In the genomic region with DNA sequence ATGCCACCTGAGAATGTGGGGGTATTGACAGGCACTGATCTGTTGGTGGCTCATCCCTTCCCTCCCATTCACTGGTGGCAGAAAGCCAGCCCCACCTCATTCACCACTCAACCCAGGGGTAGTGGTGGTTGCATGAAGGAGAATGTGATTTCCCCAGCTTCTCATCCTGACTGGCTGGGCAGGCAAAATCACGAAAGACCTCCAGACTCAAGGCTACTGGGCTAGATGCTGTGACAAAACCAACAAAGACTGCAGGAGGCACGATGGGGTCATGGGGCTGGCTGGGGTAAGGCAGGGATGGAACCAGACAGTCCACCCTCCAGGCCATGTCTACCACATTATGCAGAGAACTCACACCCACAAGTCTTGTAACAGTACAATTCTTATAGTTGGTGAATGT, we compare ENCODE assay signal across 8 cellular contexts. TPM values are rescaled to one million over a fixed set of nuclear protein-coding genes. Genes with fewer than 3 reads are reported as not detected.
DNase-seq lines count a peak whose midpoint lies in the region; ATAC-seq and TF ChIP-seq lines count a peak whose summit lies in the region.

No MANE protein-coding gene starts in this region.

- BruUV-seq in MCF 10A (replicated peaks; lab: Mats Ljungman, UMichigan): no TSS peak

- H3K9ac ChIP-seq in neural cell (ENCODE audit: low read length): peak overlapping the region; percentile 36

- DNase-seq in activated naive CD4-positive, alpha-beta T cell treated with anti-CD3 and anti-CD28 coated beads, Interleukin-2, amount 10 ng/mL, durations not matched to agents 7 days and 5 days: peak; percentile 22
- no peak for DNase-seq in activated naive CD4-positive, alpha-beta T cell treated with anti-CD3 and anti-CD28 coated beads, Interleukin-2, amount 50 U/mL, for 16 hours
- DNase-seq in MCF 10A (ENCODE audit: unreplicated experiment) (no peak), HT-29 (ENCODE audit: low spot score) (no peak), DMS 273 (lab: John Stamatoyannopoulos, UW; ENCODE audit: unreplicated experiment) (no peak)
- DNase-seq in activated CD4-positive, alpha-beta T cell treated with anti-CD3 and anti-CD28 coated beads, Interleukin-2, amount 50 U/mL, for 1 hour: no peak

- peak overlapping the region; percentile 59 for H3K27ac ChIP-seq in neural cell (ENCODE audit: low read length)

- H3F3A ChIP-seq in neural cell (ENCODE audit: insufficient read depth, low read length, poor library complexity, severe bottlenecking): no peaks in the 10 kb centered on the region

- H2AFZ ChIP-seq in neural cell (ENCODE audit: low read depth, low read length): peak overlapping the region; percentile 46

- H3K9me2 ChIP-seq in neural cell (ENCODE audit: insufficient read depth, low read length): no peaks in the 10 kb centered on the region

- H3K27ac Mint-ChIP-seq in activated naive CD4-positive, alpha-beta T cell treated with anti-CD3 and anti-CD28 coated beads, Interleukin-2, amount 10 ng/mL, durations not matched to agents 7 days and 5 days: no peak overlapping the region
- peak overlapping the region; percentile 91 for H3K27ac Mint-ChIP-seq in MCF 10A (ENCODE audit: low read depth, unreplicated experiment)

- CTCF ChIA-PET in activated naive CD4-positive, alpha-beta T cell treated with anti-CD3 and anti-CD28 coated beads, Interleukin-2, amount 10 ng/mL, durations not matched to agents 7 days and 5 days (lab: Charles Lee): interaction anchor here (0.7 to 7.9 kb wide), 31 partner anchors 11 to 736 kb away, joined by 3 to 123 read pairs (median 4); a partner anchor contains a TSS
- CTCF ChIA-PET in MCF 10A (lab: Yijun Ruan, JAX): interaction anchor here (0.6 to 10.8 kb wide), 82 partner anchors 9 to 741 kb away, joined by 3 to 429 read pairs (median 5); a partner anchor contains a TSS

- no peak for TF ChIP-seq EP300 in neural cell (conservative IDR thresholded peaks at IDR 0.05; ENCODE audit: poor library complexity, severe bottlenecking)

- peaks cover 8% of the 10 kb centered on the region for H3K27me3 Mint-ChIP-seq in activated naive CD4-positive, alpha-beta T cell treated with anti-CD3 and anti-CD28 coated beads, Interleukin-2, amount 10 ng/mL, durations not matched to agents 7 days and 5 days
- no peaks in the 10 kb centered on the region for H3K27me3 Mint-ChIP-seq in MCF 10A (ENCODE audit: insufficient read depth, unreplicated experiment)

- no peaks in the 10 kb centered on the region for H3K9me3 ChIP-seq in neural cell (ENCODE audit: low read length)

- H3K4me1 Mint-ChIP-seq in activated naive CD4-positive, alpha-beta T cell treated with anti-CD3 and anti-CD28 coated beads, Interleukin-2, amount 10 ng/mL, durations not matched to agents 7 days and 5 days: peaks cover 19% of the 10 kb centered on the region
- H3K4me1 Mint-ChIP-seq in MCF 10A (ENCODE audit: insufficient read depth, unreplicated experiment): peaks cover 28% of the 10 kb centered on the region

- no peaks in the 10 kb centered on the region for H3K27me3 ChIP-seq in neural cell (ENCODE audit: insufficient read depth, low read depth, low read length)

- no peaks in the 10 kb centered on the region for H3K36me3 ChIP-seq in neural cell (ENCODE audit: insufficient read depth, low read length)

- intact Hi-C loops in MCF 10A (cut with micrococcal nuclease): loop anchor here (1.0 kb wide), 2 partner anchors 68 to 173 kb away; a partner anchor contains a TSS

- no peaks in the 10 kb centered on the region for H3K9me3 Mint-ChIP-seq in activated naive CD4-positive, alpha-beta T cell treated with anti-CD3 and anti-CD28 coated beads, Interleukin-2, amount 10 ng/mL, durations not matched to agents 7 days and 5 days
- no peaks in the 10 kb centered on the region for H3K9me3 Mint-ChIP-seq in MCF 10A (ENCODE audit: unreplicated experiment)

- POLR2A ChIA-PET in MCF 10A (lab: Yijun Ruan, JAX): interaction anchor here (0.7 to 4.1 kb wide), 15 partner anchors 31 to 323 kb away, joined by 3 to 76 read pairs (median 5); a partner anchor contains a TSS

- H3K4me3 Mint-ChIP-seq in activated naive CD4-positive, alpha-beta T cell treated with anti-CD3 and anti-CD28 coated beads, Interleukin-2, amount 10 ng/mL, durations not matched to agents 7 days and 5 days: peak overlapping the region; percentile 75
- peak overlapping the region; percentile 76 for H3K4me3 Mint-ChIP-seq in MCF 10A (ENCODE audit: unreplicated experiment)

- ATAC-seq in HG03196 (IDR thresholded peaks at IDR 0.05; ENCODE audit: unreplicated experiment): peak; percentile 20

- no peaks in the 10 kb centered on the region for H3K36me3 Mint-ChIP-seq in activated naive CD4-positive, alpha-beta T cell treated with anti-CD3 and anti-CD28 coated beads, Interleukin-2, amount 10 ng/mL, durations not matched to agents 7 days and 5 days
- peaks cover 4% of the 10 kb centered on the region for H3K36me3 Mint-ChIP-seq in MCF 10A (ENCODE audit: insufficient read depth, unreplicated experiment)

- no peak for TF ChIP-seq RAD21 in neural cell (conservative IDR thresholded peaks at IDR 0.05)

- no peaks in the 10 kb centered on the region for H4K20me1 ChIP-seq in neural cell (ENCODE audit: insufficient read depth)

- TF ChIP-seq CTCF in MCF 10A (IDR thresholded peaks at IDR 0.05; ENCODE audit: unreplicated experiment) (no peak), neural cell (IDR thresholded peaks at IDR 0.05; ENCODE audit: poor library complexity, severe bottlenecking) (no peak)

- peak overlapping the region; percentile 60 for H3K4me3 ChIP-seq in neural cell (ENCODE audit: low read length)

- no peaks in the 10 kb centered on the region for H3K79me2 ChIP-seq in neural cell (replicated peaks; ENCODE audit: insufficient read depth, low read length)

- H3K4me2 ChIP-seq in neural cell (ENCODE audit: low read length): no peak overlapping the region

TF ChIP-seq in neural cell, 6 proteins besides CTCF, POLR2A, EP300 and RAD21:
- TF ChIP-seq SMC3 (conservative IDR thresholded peaks at IDR 0.05; ENCODE audit: poor library complexity) (no peak), MXI1 (conservative IDR thresholded peaks at IDR 0.05; ENCODE audit: poor library complexity, severe bottlenecking) (no peak), EZH2 (IDR thresholded peaks at IDR 0.05; ENCODE audit: borderline replicate concordance, insufficient read depth, low read length, poor library complexity, severe bottlenecking) (no peak), POLR2AphosphoS5 (IDR thresholded peaks at IDR 0.05) (no peak), TAF1 (IDR thresholded peaks at IDR 0.05; ENCODE audit: low read depth) (no peak)
- TF ChIP-seq, protein P1, sequence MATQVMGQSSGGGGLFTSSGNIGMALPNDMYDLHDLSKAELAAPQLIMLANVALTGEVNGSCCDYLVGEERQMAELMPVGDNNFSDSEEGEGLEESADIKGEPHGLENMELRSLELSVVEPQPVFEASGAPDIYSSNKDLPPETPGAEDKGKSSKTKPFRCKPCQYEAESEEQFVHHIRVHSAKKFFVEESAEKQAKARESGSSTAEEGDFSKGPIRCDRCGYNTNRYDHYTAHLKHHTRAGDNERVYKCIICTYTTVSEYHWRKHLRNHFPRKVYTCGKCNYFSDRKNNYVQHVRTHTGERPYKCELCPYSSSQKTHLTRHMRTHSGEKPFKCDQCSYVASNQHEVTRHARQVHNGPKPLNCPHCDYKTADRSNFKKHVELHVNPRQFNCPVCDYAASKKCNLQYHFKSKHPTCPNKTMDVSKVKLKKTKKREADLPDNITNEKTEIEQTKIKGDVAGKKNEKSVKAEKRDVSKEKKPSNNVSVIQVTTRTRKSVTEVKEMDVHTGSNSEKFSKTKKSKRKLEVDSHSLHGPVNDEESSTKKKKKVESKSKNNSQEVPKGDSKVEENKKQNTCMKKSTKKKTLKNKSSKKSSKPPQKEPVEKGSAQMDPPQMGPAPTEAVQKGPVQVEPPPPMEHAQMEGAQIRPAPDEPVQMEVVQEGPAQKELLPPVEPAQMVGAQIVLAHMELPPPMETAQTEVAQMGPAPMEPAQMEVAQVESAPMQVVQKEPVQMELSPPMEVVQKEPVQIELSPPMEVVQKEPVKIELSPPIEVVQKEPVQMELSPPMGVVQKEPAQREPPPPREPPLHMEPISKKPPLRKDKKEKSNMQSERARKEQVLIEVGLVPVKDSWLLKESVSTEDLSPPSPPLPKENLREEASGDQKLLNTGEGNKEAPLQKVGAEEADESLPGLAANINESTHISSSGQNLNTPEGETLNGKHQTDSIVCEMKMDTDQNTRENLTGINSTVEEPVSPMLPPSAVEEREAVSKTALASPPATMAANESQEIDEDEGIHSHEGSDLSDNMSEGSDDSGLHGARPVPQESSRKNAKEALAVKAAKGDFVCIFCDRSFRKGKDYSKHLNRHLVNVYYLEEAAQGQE (IDR thresholded peaks at IDR 0.05; ENCODE audit: borderline replicate concordance): no peak

RNA-seq across cellular contexts. Expression of a gene that starts 33.9 kb away (rescaled TPM):
- 49.4 and 56.4 TPM in 2 replicates for total RNA-seq in MCF 10A (2022)
- polyA plus RNA-seq in neural cell: 7.6 and 12.3 TPM in 2 replicates
- polyA minus RNA-seq in neural cell: 6.8 and 8.5 TPM in 2 replicates
- 0.08 TPM in 1 of 2 replicates, not detected in the other for total RNA-seq in HT-29 (2014; rRNA removed; shearing (Covaris generic))

Comparison
In these comparisons a context has a peak if more than half of its experiments do, and no peak if none do; other contexts are left out.
1. RNA of a gene that starts 33.9 kb away (total RNA-seq): 49.4 to 56.4 TPM in MCF 10A; 0.08 TPM in HT-29; every median in the first group is over 10 times any median in the second.